2 cellular contexts compared by ENCODE assay signal in the genomic region with DNA sequence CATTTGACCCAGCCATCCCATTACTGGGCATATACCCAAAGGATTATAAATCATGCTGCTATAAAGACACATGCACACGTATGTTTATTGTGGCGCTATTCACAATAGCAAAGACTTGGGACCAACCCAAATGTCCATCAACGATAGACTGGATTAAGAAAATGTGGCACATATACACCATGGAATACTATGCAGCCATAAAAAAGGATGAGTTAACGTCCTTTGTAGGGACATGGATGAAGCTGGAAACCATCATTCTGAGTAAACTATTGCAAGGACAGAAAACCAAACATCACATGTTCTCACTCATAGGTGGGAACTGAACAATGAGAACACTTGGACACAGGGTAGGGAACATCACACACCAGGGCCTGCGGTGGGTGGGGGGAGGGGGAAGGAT. TPM values are rescaled to one million over a fixed set of nuclear protein-coding genes. Genes with fewer than 3 reads are reported as not detected.
DNase-seq lines count a peak whose midpoint lies in the region; ATAC-seq, FAIRE-seq and TF ChIP-seq lines count a peak whose summit lies in the region.
"Not testable (repeated sequence)": the region's sequence is repeated elsewhere in the genome, so short reads cannot be mapped to it uniquely, and the experiment has no call there.

No MANE protein-coding gene starts in this region.

- TF ChIP-seq EP300 in K562 (IDR thresholded peaks at IDR 0.05; ENCODE audit: low read length): not testable (repeated sequence)

- CTCF ChIA-PET in HEK293 (lab: Yijun Ruan, JAX); K562 (lab: Yijun Ruan, JAX; ENCODE audit: low intra/inter-chr PET ratio): not testable (repeated sequence)

- not testable (repeated sequence) for H3K36me3 ChIP-seq in HEK293 (ENCODE audit: control insufficient read depth in 2 of 2, insufficient read depth in 1 of 2, low read length in 2 of 2); K562 (ENCODE audit: control insufficient read depth, insufficient read depth, low read length)

- not testable (repeated sequence) for H2AFZ ChIP-seq in K562 (ENCODE audit: low read depth, low read length)

- BruUV-seq in K562 (replicated peaks; lab: Mats Ljungman, UMichigan): not testable (repeated sequence)

- not testable (repeated sequence) for TF ChIP-seq RAD21 in K562 (CRISPR knock-in tag; conservative IDR thresholded peaks at IDR 0.05 in 1 of 2, IDR thresholded peaks at IDR 0.05 in 1 of 2)

- H3K9ac ChIP-seq in K562 (ENCODE audit: insufficient read depth in 1 of 2, low read depth in 2 of 2, low read length in 2 of 2): not testable (repeated sequence)

- not testable (repeated sequence) for H4K20me1 ChIP-seq in K562 (replicated peaks; ENCODE audit: control insufficient read depth, insufficient read depth, low read length)

- not testable (repeated sequence) for H3K27ac ChIP-seq in HEK293 (ENCODE audit: extremely low read depth, low read depth, low read length); K562 (ENCODE audit: extremely low read depth, low read depth, low read length)

- WGBS in K562 (ENCODE audit: insufficient coverage, low coverage, missing lambda C conversion rate): 73% methylated on average over 2 of the region's 5 CpGs

- H3K4me2 ChIP-seq in K562 (ENCODE audit: insufficient read depth, low read length): not testable (repeated sequence)

- not testable (repeated sequence) for ATAC-seq in K562

- intact Hi-C loops in K562 (cut with micrococcal nuclease): not testable (repeated sequence)

- H3K4me1 ChIP-seq in HEK293 (ENCODE audit: control insufficient read depth, insufficient read depth, low read length); K562 (replicated peaks in 1 of 2; ENCODE audit: control insufficient read depth in 2 of 2, insufficient read depth in 2 of 2, low read length in 2 of 2): not testable (repeated sequence)

- TF ChIP-seq POLR2A in K562 (conservative IDR thresholded peaks at IDR 0.05): not testable (repeated sequence)

- POLR2A ChIA-PET in HEK293 (lab: Yijun Ruan, JAX); K562 (lab: Yijun Ruan, JAX): not testable (repeated sequence)

- H3K4me3 ChIP-seq in HEK293 (ENCODE audit: low read depth, low read length); K562: not testable (repeated sequence)

- DNase-seq in K562 (ENCODE audit: extremely low read depth in 1 of 4, low spot score in 3 of 4): not testable (repeated sequence)

- H3K27me3 ChIP-seq in K562 (ENCODE audit: control insufficient read depth in 2 of 2, insufficient read depth in 2 of 2, low read length in 2 of 2): not testable (repeated sequence)

- in situ Hi-C loops in K562 (cut with MboI): not testable (repeated sequence)

- not testable (repeated sequence) for H3K9me3 ChIP-seq in HEK293 (ENCODE audit: control insufficient read depth, insufficient read depth, low read depth, low read length); K562 (replicated peaks; ENCODE audit: control insufficient read depth, insufficient read depth, low read depth, low read length)

- not testable (repeated sequence) for H3K9me1 ChIP-seq in K562 (ENCODE audit: control insufficient read depth, insufficient read depth, low read length)

- not testable (repeated sequence) for FAIRE-seq in K562 (lab: Jason Lieb, UNC)

- peaks cover 52% of the 10 kb centered on the region for H3K79me2 ChIP-seq in K562 (ENCODE audit: control insufficient read depth, insufficient read depth, low read length)

- not testable (repeated sequence) for TF ChIP-seq CTCF in HEK293 (tag by site-specific recombination; IDR thresholded peaks at IDR 0.05); K562 (IDR thresholded peaks at IDR 0.05 in 2 of 3, conservative IDR thresholded peaks at IDR 0.05 in 1 of 3; ENCODE audit: insufficient read depth in 2 of 3, low read depth in 1 of 3, low read length in 3 of 3)

TF ChIP-seq in K562, 482 proteins besides CTCF, POLR2A, EP300 and RAD21:
- peak; percentile 43 for TF ChIP-seq ZNF146 (CRISPR knock-in tag; IDR thresholded peaks at IDR 0.05; ENCODE audit: unreplicated experiment)
TF ChIP-seq in K562: peak in this region for 1; not testable (repeated sequence) for 481.

RNA-seq across cellular contexts. Expression of a gene that starts 31.0 kb away (rescaled TPM):
- 23.5 and 25.4 TPM in 2 replicates for total RNA-seq in K562 (2011; cell fraction: chromatin; rRNA removed; ENCODE audit: low replicate concordance)
- 9.7 and 12.6 TPM in 2 replicates for total RNA-seq in K562 (2011; cell fraction: nucleolus; rRNA removed)
- 16.1 and 19.7 TPM in 2 replicates for total RNA-seq in K562 (2011; cell fraction: nucleoplasm; rRNA removed)
- 19.1 and 23.1 TPM in 2 replicates for total RNA-seq in K562 (2014; rRNA removed)
- total RNA-seq in K562 (2014; rRNA removed; fragmentation: Illumina TruSeq; extraction: Trizol): 21.2 and 25.3 TPM in 2 replicates
- total RNA-seq in K562 (2015; rRNA removed; fragmentation: Illumina TruSeq; extraction: Trizol): 15.6 and 18.3 TPM in 2 replicates
- total RNA-seq in K562 (2021): 24.4 and 24.9 TPM in 2 replicates
- polyA plus RNA-seq in K562 (2011; rRNA removed): 30.5 and 41.7 TPM in 2 replicates
- 18.8 and 20.8 TPM in 2 replicates for polyA plus RNA-seq in K562 (2011; cell fraction: cytosol; rRNA removed)
- 13.2 and 13.6 TPM in 2 replicates for polyA plus RNA-seq in K562 (2011; cell fraction: nucleus; rRNA removed)
- polyA plus RNA-seq in K562 (2012): 12.6 and 16.0 TPM in 2 replicates
- 17.4 and 20.0 TPM in 2 replicates for polyA plus RNA-seq in K562 (2014; fragmentation: Illumina TruSeq; extraction: Trizol)
- 10 to 100 TPM in 1 of 2 experiments, 1 to 10 TPM in 1; 8.3 to 11.2 TPM for polyA plus RNA-seq in K562 (2014; fragmentation: Nextera tagmentation; extraction: Ambion mirVana)
- 17.4 and 19.8 TPM in 2 replicates for polyA plus RNA-seq in K562 (2014; rRNA removed)
- 40.6 and 47.1 TPM in 2 replicates for polyA minus RNA-seq in K562 (2011; rRNA and poly(A)+ RNA removed)
- 16.2 and 23.9 TPM in 2 replicates for polyA minus RNA-seq in K562 (2011; cell fraction: cytosol; rRNA and poly(A)+ RNA removed)
- 5.5 and 13.2 TPM in 2 replicates for polyA minus RNA-seq in K562 (2011; cell fraction: nucleus; rRNA and poly(A)+ RNA removed)

RNA-seq across cellular contexts. Expression of a gene that starts 31.1 kb away (rescaled TPM):
- 11.6 and 53.5 TPM in 2 replicates for total RNA-seq in K562 (2011; cell fraction: chromatin; rRNA removed; ENCODE audit: low replicate concordance)
- total RNA-seq in K562 (2011; cell fraction: nucleolus; rRNA removed): 7.5 and 9.5 TPM in 2 replicates
- total RNA-seq in K562 (2011; cell fraction: nucleoplasm; rRNA removed): 25.2 and 39.1 TPM in 2 replicates
- total RNA-seq in K562 (2014; rRNA removed) (15.7 and 20.2 TPM in 2 replicates), K562 (2014; rRNA removed; fragmentation: Illumina TruSeq; extraction: Trizol) (41.2 and 49.7 TPM in 2 replicates), K562 (2015; rRNA removed; fragmentation: Illumina TruSeq; extraction: Trizol) (26.7 and 28.3 TPM in 2 replicates), K562 (2021) (37.5 and 41.4 TPM in 2 replicates)
- polyA plus RNA-seq in K562 (2011; rRNA removed) (31.6 and 34.1 TPM in 2 replicates), K562 (2014; fragmentation: Illumina TruSeq; extraction: Trizol) (33.1 and 33.8 TPM in 2 replicates), K562 (2014; fragmentation: Nextera tagmentation; extraction: Ambion mirVana) (10 to 100 TPM; 40.0 to 63.4 TPM), K562 (2014; rRNA removed) (21.7 and 24.1 TPM in 2 replicates)
- 14.1 and 24.1 TPM in 2 replicates for polyA plus RNA-seq in K562 (2011; cell fraction: cytosol; rRNA removed)
- polyA plus RNA-seq in K562 (2011; cell fraction: nucleus; rRNA removed): 43.9 and 56.8 TPM in 2 replicates
- polyA plus RNA-seq in K562 (2012): 24.7 and 28.9 TPM in 2 replicates
- 23.8 and 31.0 TPM in 2 replicates for polyA minus RNA-seq in K562 (2011; rRNA and poly(A)+ RNA removed)
- 12.9 TPM in 2 replicates for polyA minus RNA-seq in K562 (2011; cell fraction: cytosol; rRNA and poly(A)+ RNA removed)
- 11.7 and 27.5 TPM in 2 replicates for polyA minus RNA-seq in K562 (2011; cell fraction: nucleus; rRNA and poly(A)+ RNA removed)
